15 cellular contexts compared by ENCODE assay signal in genomic region chrX:53318766-53319353, GRCh38. TPM values are rescaled to one million over a fixed set of nuclear protein-coding genes. Genes with fewer than 3 reads are reported as not detected.
DNase-seq lines count a peak whose midpoint lies in the region; ATAC-seq and TF ChIP-seq lines count a peak whose summit lies in the region.
"Had no signal": no experiment of that assay in that cellular context is flagged by ENCODE, and none has a peak within 500 bp of the region (broad histone marks: within the 10 kb centered on the region; RNA-seq: fewer than 3 reads in every experiment).

No MANE protein-coding gene starts in this region.

- H3K27ac ChIP-seq in CD4-positive, alpha-beta memory T cell (ENCODE audit: low read depth, low read length), result no peak overlapping the region
- H3K27ac ChIP-seq: Peyer's patch, prostate gland had no signal

- intact Hi-C loops in CD4-positive, alpha-beta memory T cell (cut with micrococcal nuclease), result loop anchor here (5.0 kb wide), 1 partner anchor 1738 kb away; no protein-coding TSS in a partner anchor

- H3K27me3 Mint-ChIP-seq in CD4-positive, alpha-beta memory T cell, result peaks cover 19 to 20% of the 10 kb centered on the region in 2 donors
- H3K27me3 Mint-ChIP-seq in activated T-cell treated with anti-CD3 and anti-CD28 coated beads, Interleukin-2, amount 50 U/mL, for 4 hours (ENCODE audit: low read depth), result peaks cover 40% of the 10 kb centered on the region

- H3K4me1 Mint-ChIP-seq in CD4-positive, alpha-beta memory T cell, result peaks cover 12 to 23% (median 17%) of the 10 kb centered on the region in 4 donors
- peaks cover 17% of the 10 kb centered on the region for H3K4me1 Mint-ChIP-seq in activated T-cell treated with anti-CD3 and anti-CD28 coated beads, Interleukin-2, amount 50 U/mL, for 4 hours (ENCODE audit: low read depth)

- H3K4me3 Mint-ChIP-seq in CD4-positive, alpha-beta memory T cell, result peak overlapping the region in 6 of 8 donors; percentile 17 to 83 (median 72)
- no peak overlapping the region for H3K4me3 Mint-ChIP-seq in activated T-cell treated with anti-CD3 and anti-CD28 coated beads, Interleukin-2, amount 50 U/mL, for 4 hours

- POLR2A ChIA-PET in CD4-positive, alpha-beta memory T cell (lab: Charles Lee; ENCODE audit: partially characterized antibody), result no interaction called here

- H3K27me3 ChIP-seq in CD4-positive, alpha-beta memory T cell (ENCODE audit: insufficient read depth, low read length), result peaks cover 8% of the 10 kb centered on the region

- CTCF ChIA-PET in CD4-positive, alpha-beta memory T cell (lab: Charles Lee; ENCODE audit: partially characterized antibody), result interaction anchor here (0.8 to 5.0 kb wide), 10 partner anchors 8 to 164 kb away, joined by 3 to 40 read pairs (median 8); no protein-coding TSS in a partner anchor

- no peak for ATAC-seq in activated T-cell treated with anti-CD3 and anti-CD28 coated beads, Interleukin-2, amount 50 U/mL, for 4 hours

- H3K4me3 ChIP-seq in CD4-positive, alpha-beta memory T cell (ENCODE audit: low read length in 2 of 2), result no peak overlapping the region
- H3K4me3 ChIP-seq in fibroblast of the aortic adventitia (ENCODE audit: low read depth, low read length), result peak overlapping the region; percentile 70

- H3K9me3 ChIP-seq in CD4-positive, alpha-beta memory T cell (ENCODE audit: control insufficient read depth in 1 of 2, low read length in 2 of 2), result no peaks in the 10 kb centered on the region
- H3K9me3 ChIP-seq: Peyer's patch, prostate gland had no signal

- no peak overlapping the region for H3K27ac Mint-ChIP-seq in CD4-positive, alpha-beta memory T cell

- peaks cover 0 to 2% (median 0%) of the 10 kb centered on the region in 8 donors for H3K9me3 Mint-ChIP-seq in CD4-positive, alpha-beta memory T cell
- no peaks in the 10 kb centered on the region for H3K9me3 Mint-ChIP-seq in activated T-cell treated with anti-CD3 and anti-CD28 coated beads, Interleukin-2, amount 50 U/mL, for 4 hours

- H3K4me1 ChIP-seq in CD4-positive, alpha-beta memory T cell (ENCODE audit: insufficient read depth, low read length), result peaks cover 16% of the 10 kb centered on the region
- H3K4me1 ChIP-seq: prostate gland had no signal

- H3K36me3 Mint-ChIP-seq in CD4-positive, alpha-beta memory T cell, result peaks cover 0 to 2% of the 10 kb centered on the region in 2 donors
- no peaks in the 10 kb centered on the region for H3K36me3 Mint-ChIP-seq in activated T-cell treated with anti-CD3 and anti-CD28 coated beads, Interleukin-2, amount 50 U/mL, for 4 hours (ENCODE audit: insufficient read depth)

- DNase-seq in CD4-positive, alpha-beta memory T cell, result no peak
- peak; percentile 2 for DNase-seq in NCI-H69 (lab: John Stamatoyannopoulos, UW)
- no peak for DNase-seq in fibroblast of the aortic adventitia (ENCODE audit: low read depth)
- peak in 32 of 56 donors; percentile 2 to 74 (median 26) for DNase-seq in nucleus accumbens (lab: John Stamatoyannopoulos, UW)
- DNase-seq in activated T-cell treated with anti-CD3 and anti-CD28 coated beads, Interleukin-2, amount 50 U/mL, for 4 hours, result no peak
- DNase-seq in T-helper 1 cell, result no peak
- no peak for DNase-seq in HT-29 (ENCODE audit: low spot score)
- no peak for DNase-seq in COLO829 (ENCODE audit: low spot score)
- DNase-seq: activated CD4-positive, CD25-positive, alpha-beta regulatory T cell treated with anti-CD3 and anti-CD28 coated beads, Interleukin-2, amount 50 U/mL, for 72 hours; activated CD8-positive, alpha-beta memory T cell treated with anti-CD3 and anti-CD28 coated beads, Interleukin-2, amount 50 U/mL, for 4 hours; EL; NCI-H146; Peyer's patch; stimulated activated CD4-positive, alpha-beta T cell treated with anti-CD3 and anti-CD28 coated beads, Interleukin-15, amount 100 ng/mL, for 24 hours had no signal

- no peaks in the 10 kb centered on the region for H3K36me3 ChIP-seq in CD4-positive, alpha-beta memory T cell (ENCODE audit: insufficient read depth, low read length)
- H3K36me3 ChIP-seq: Peyer's patch, prostate gland had no signal

- no peak for TF ChIP-seq CTCF in fibroblast of the aortic adventitia (IDR thresholded peaks at IDR 0.05; ENCODE audit: insufficient read depth, low read length)

RNA-seq across cellular contexts. Expression of gene IQSEC2, which starts 37.5 kb away (rescaled TPM):
- 1 to 10 TPM; 1.5 TPM for total RNA-seq in CD4-positive, alpha-beta memory T cell
- under 1 TPM; 0.12 to 0.33 TPM for polyA plus RNA-seq in CD4-positive, alpha-beta memory T cell
- total RNA-seq in fibroblast of the aortic adventitia (ENCODE audit: low replicate concordance), result 3.6 and 5.6 TPM in 2 replicates
- total RNA-seq in activated T-cell treated with anti-CD3 and anti-CD28 coated beads, Interleukin-2, amount 50 U/mL, for 4 hours, result 1 to 10 TPM in 1 of 3 donors, under 1 TPM in 2; 0.43 to 1.2 (median 0.46) TPM
- total RNA-seq in HT-29 (2014; rRNA removed; shearing (Covaris generic)), result 11.7 and 13.5 TPM in 2 replicates

Comparison
In these comparisons a context has a peak if more than half of its experiments do, and no peak if none do; other contexts are left out.
1. DNase-seq: peak in NCI-H69 (single experiment) and nucleus accumbens (32 of 56); none in CD4-positive, alpha-beta memory T cell (0 of 5), fibroblast of the aortic adventitia (single experiment), activated T-cell treated with anti-CD3 and anti-CD28 coated beads, Interleukin-2, amount 50 U/mL, for 4 hours (single experiment), T-helper 1 cell (0 of 5), HT-29 (single experiment) and COLO829 (single experiment).